ENCODE assay signal across 20 cellular contexts in the genomic region with DNA sequence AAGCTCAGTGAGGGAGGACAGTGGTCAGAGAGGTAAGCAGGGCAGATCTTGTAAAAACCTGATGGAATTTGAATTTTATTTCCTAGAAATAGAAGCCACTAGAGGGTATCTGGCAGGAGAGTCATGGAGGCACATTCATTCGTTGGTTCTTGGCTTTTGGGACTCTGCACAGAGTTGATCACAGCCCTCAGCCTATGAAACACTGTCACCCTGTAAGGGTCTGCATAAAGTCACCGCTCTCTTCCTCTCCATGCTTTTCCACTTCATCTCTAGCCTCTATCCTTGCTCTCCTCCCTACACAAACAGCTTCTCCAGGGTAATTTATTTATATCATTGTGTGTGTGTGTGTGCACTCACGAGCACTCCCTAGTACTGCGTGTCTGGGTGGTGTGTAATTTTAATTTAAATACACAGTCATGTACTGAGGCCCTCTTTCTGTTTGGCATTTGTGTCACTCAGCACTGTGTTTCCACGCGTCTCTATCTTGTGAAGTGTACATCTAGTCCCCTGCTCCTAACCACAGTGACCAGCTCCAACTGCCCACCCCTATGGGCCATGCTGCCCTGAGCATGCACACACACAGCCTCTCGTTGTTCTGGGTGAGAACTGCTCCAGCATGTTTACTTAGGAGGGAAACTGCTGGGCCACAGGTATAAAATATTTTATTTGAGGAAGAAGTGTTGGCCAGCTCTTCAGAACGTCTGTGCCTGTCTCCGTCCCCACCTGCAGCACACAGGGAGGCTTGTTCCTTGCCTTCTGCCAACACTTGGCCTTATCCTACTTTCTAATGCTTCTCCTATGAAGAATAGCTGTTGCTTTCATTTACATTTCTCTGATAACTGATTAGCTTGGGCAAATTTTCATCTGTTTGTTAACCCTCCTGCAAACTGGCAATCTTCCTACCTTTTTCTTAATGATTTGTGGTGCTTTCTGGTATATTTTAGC. TPM values are rescaled to one million over a fixed set of nuclear protein-coding genes. Genes with fewer than 3 reads are reported as not detected.
DNase-seq lines count a peak whose midpoint lies in the region; ATAC-seq, FAIRE-seq and TF ChIP-seq lines count a peak whose summit lies in the region.
"Had no signal": no experiment of that assay in that cellular context is flagged by ENCODE, and none has a peak within 500 bp of the region (broad histone marks: within the 10 kb centered on the region; RNA-seq: fewer than 3 reads in every experiment).

No MANE protein-coding gene starts in this region.

- H3K4me3 ChIP-seq in adipocyte (ENCODE audit: low read length): peak overlapping the region; percentile 88
- peak overlapping the region; percentile 95 for H3K4me3 ChIP-seq in HepG2 (replicated peaks in 1 of 3; ENCODE audit: insufficient read depth in 1 of 3, low read depth in 2 of 3, low read length in 3 of 3)
- H3K4me3 ChIP-seq in tibial artery: no peak overlapping the region
- no peak overlapping the region for H3K4me3 ChIP-seq in mesendoderm (ENCODE audit: low read length)
- H3K4me3 ChIP-seq: A549, adrenal gland, esophagus muscularis mucosa, lower lobe of right lung, psoas muscle, SJSA1, thoracic aorta had no signal

- BruUV-seq in HepG2 (replicated peaks; lab: Mats Ljungman, UMichigan): no TSS peak

- no peak overlapping the region for H2AK5ac ChIP-seq in mesendoderm (ENCODE audit: low read length)

- WGBS in HepG2 (ENCODE audit: low lambda C conversion rate): 28% methylated on average over 9 of the region's 9 CpGs
- no CpG with 5 or more reads among the region's 9 CpGs for WGBS in mesendoderm (ENCODE audit: extremely low coverage, insufficient coverage, low lambda C conversion rate)

- H3K4me1 ChIP-seq in adipocyte (ENCODE audit: control insufficient read depth, insufficient read depth, low read length) (peaks cover 37% of the 10 kb centered on the region), HepG2 (ENCODE audit: insufficient read depth, low read length) (peaks cover 68% of the 10 kb centered on the region), tibial artery (peaks cover 0 to 29% (median 7%) of the 10 kb centered on the region in 4 donors), mesendoderm (ENCODE audit: control insufficient read depth, low read depth, low read length) (peaks cover 19% of the 10 kb centered on the region)

- H3K9me3 ChIP-seq in adipocyte (ENCODE audit: control insufficient read depth, low read length) (no peaks in the 10 kb centered on the region), HepG2 (ENCODE audit: low read length) (no peaks in the 10 kb centered on the region), tibial artery (no peaks in the 10 kb centered on the region)
- H3K9me3 ChIP-seq: A549, adrenal gland, esophagus muscularis mucosa, lower lobe of right lung, psoas muscle, SJSA1, thoracic aorta had no signal

- intact Hi-C loops in HepG2 (cut with micrococcal nuclease; ENCODE audit: unreplicated experiment): loop anchor here (1.0 to 5.0 kb wide), 4 partner anchors 36 to 192 kb away; a partner anchor contains a TSS
- intact Hi-C loops in tibial artery (cut with DNase I; ENCODE audit: low total_unique reads): loop anchor here (5.0 kb wide), 2 partner anchors 163 to 192 kb away; a partner anchor contains a TSS

- in situ Hi-C loops in HepG2 (cut with HindIII; ENCODE audit: extremely low pct_ligation_motif_present, low pct_unique_long_range_greater_than_20kb): loop anchor here (5.0 to 10.0 kb wide), 3 partner anchors 37 to 270 kb away; no protein-coding TSS in a partner anchor

- H3K36me3 ChIP-seq in adipocyte (ENCODE audit: control insufficient read depth, insufficient read depth, low read length, severe bottlenecking) (no peaks in the 10 kb centered on the region), HepG2 (replicated peaks in 1 of 2; ENCODE audit: control insufficient read depth in 1 of 2, insufficient read depth in 2 of 2, low read length in 2 of 2) (peaks cover 10 to 60% of the 10 kb centered on the region in 2 experiments), tibial artery (no peaks in the 10 kb centered on the region), mesendoderm (ENCODE audit: control insufficient read depth, insufficient read depth, low read length) (no peaks in the 10 kb centered on the region)
- H3K36me3 ChIP-seq: adrenal gland, esophagus muscularis mucosa, lower lobe of right lung, thoracic aorta had no signal

- H3K4ac ChIP-seq in mesendoderm (ENCODE audit: low read depth, low read length): no peak overlapping the region

- H3K56ac ChIP-seq in mesendoderm (ENCODE audit: low read length): no peak overlapping the region

- peak overlapping the region; percentile 20 for H3K27ac ChIP-seq in HepG2 (ENCODE audit: extremely low read length, insufficient read depth, low read length)
- H3K27ac ChIP-seq in tibial artery: no peak overlapping the region
- H3K27ac ChIP-seq in mesendoderm (ENCODE audit: low read depth, low read length): no peak overlapping the region
- H3K27ac ChIP-seq in RWPE1: no peak overlapping the region
- H3K27ac ChIP-seq: A549, esophagus muscularis mucosa, lower lobe of right lung, psoas muscle, SJSA1, thoracic aorta had no signal

- no peak overlapping the region for H2BK5ac ChIP-seq in mesendoderm (ENCODE audit: low read length)

- TF ChIP-seq POLR2A in HepG2 (IDR thresholded peaks at IDR 0.05; ENCODE audit: insufficient read depth in 1 of 2, low read depth in 2 of 2, low read length in 2 of 2): peak in 1 of 2 experiments; percentile 70; a peak in 2 of 4 replicates

- no peak overlapping the region for H3K18ac ChIP-seq in mesendoderm (ENCODE audit: low read length)

- H2AFZ ChIP-seq in HepG2 (ENCODE audit: low read length): no peak overlapping the region

- no peak overlapping the region for H3K23ac ChIP-seq in mesendoderm (ENCODE audit: low read length)

- CTCF ChIA-PET in HepG2 (lab: Yijun Ruan, JAX; ENCODE audit: low intra/inter-chr PET ratio, low total read pairs) (interaction anchor here (1.6 kb wide), 1 partner anchor 163 kb away, joined by 3 read pairs; no protein-coding TSS in a partner anchor), RWPE1 (lab: Yijun Ruan, JAX) (no interaction called here)

- no peak overlapping the region for H2BK15ac ChIP-seq in mesendoderm (replicated peaks; ENCODE audit: low read depth)

- FAIRE-seq in HepG2 (lab: Jason Lieb, UNC): peak; percentile 18

- ATAC-seq in HepG2: no peak
- no peak for ATAC-seq in GM18502 (IDR thresholded peaks at IDR 0.05; ENCODE audit: poor library complexity, unreplicated experiment)
- ATAC-seq: A549, lower lobe of right lung, natural killer cell, psoas muscle had no signal

- H4K20me1 ChIP-seq in HepG2 (ENCODE audit: insufficient read depth, low read length): peaks cover 90% of the 10 kb centered on the region

- no peak overlapping the region for H2BK120ac ChIP-seq in mesendoderm (ENCODE audit: low read depth, low read length)

- H3K79me1 ChIP-seq in mesendoderm (ENCODE audit: low read length): no peaks in the 10 kb centered on the region

- peaks cover 97% of the 10 kb centered on the region for H3K79me2 ChIP-seq in HepG2 (ENCODE audit: insufficient read depth, low read length)
- no peaks in the 10 kb centered on the region for H3K79me2 ChIP-seq in mesendoderm (ENCODE audit: control insufficient read depth, insufficient read depth, low read length)

- peak overlapping the region; percentile 78 for H3K4me2 ChIP-seq in HepG2 (ENCODE audit: low read depth, low read length)
- H3K4me2 ChIP-seq in mesendoderm (ENCODE audit: low read length): no peak overlapping the region
- H3K4me2 ChIP-seq: A549 had no signal

- TF ChIP-seq CTCF in HepG2 (CRISPR knock-in tag; IDR thresholded peaks at IDR 0.05): no peak
- TF ChIP-seq CTCF in tibial artery (IDR thresholded peaks at IDR 0.05): no peak
- no peak for TF ChIP-seq CTCF in RWPE1 (conservative IDR thresholded peaks at IDR 0.05; ENCODE audit: low read depth)

- DNase-seq in activated naive CD4-positive, alpha-beta T cell treated with anti-CD3 and anti-CD28 coated beads, Interleukin-2, amount 50 U/mL, for 16 hours: peak; percentile 3
- DNase-seq in activated naive CD4-positive, alpha-beta T cell (lab: John Stamatoyannopoulos, UW): no peak
- DNase-seq in adipocyte (ENCODE audit: low read depth): no peak
- DNase-seq in HepG2 (ENCODE audit: low spot score): no peak
- peak; percentile 8 to 21 for DNase-seq in tibial artery
- DNase-seq in mesendoderm: no peak
- no peak for DNase-seq in RWPE1 (ENCODE audit: low spot score)
- DNase-seq: activated CD4-positive, CD25-positive, alpha-beta regulatory T cell; central memory CD4-positive, alpha-beta T cell; DMS53; Karpas-422; lower lobe of right lung; natural killer cell had no signal

- no peak overlapping the region for H4K8ac ChIP-seq in mesendoderm (ENCODE audit: low read depth, low read length)

- no peak for TF ChIP-seq EP300 in HepG2 (IDR thresholded peaks at IDR 0.05; ENCODE audit: low read depth in 2 of 2, low read length in 2 of 2)
- TF ChIP-seq EP300 in HepG2 (CRISPR knock-in tag; IDR thresholded peaks at IDR 0.05; ENCODE audit: borderline replicate concordance): no peak

- POLR2A ChIA-PET in HepG2 (lab: Yijun Ruan, JAX): interaction anchor here (0.7 to 10.8 kb wide), 8 partner anchors 12 to 208 kb away, joined by 3 to 201 read pairs (median 4); no protein-coding TSS in a partner anchor
- POLR2A ChIA-PET in RWPE1 (lab: Yijun Ruan, JAX; ENCODE audit: low non-redundant PET): no interaction called here

- H3K27me3 ChIP-seq in adipocyte (replicated peaks; ENCODE audit: control insufficient read depth, insufficient read depth, low read length): no peaks in the 10 kb centered on the region
- peaks cover 0 to 3% of the 10 kb centered on the region in 2 experiments; a peak in 1 of 5 replicates for H3K27me3 ChIP-seq in HepG2 (ENCODE audit: control insufficient read depth in 1 of 2, insufficient read depth in 2 of 2, low read length in 2 of 2)
- H3K27me3 ChIP-seq in tibial artery: no peaks in the 10 kb centered on the region
- H3K27me3 ChIP-seq in mesendoderm (ENCODE audit: insufficient read depth, low read length, poor library complexity): no peaks in the 10 kb centered on the region
- H3K27me3 ChIP-seq: adrenal gland, esophagus muscularis mucosa, SJSA1 had no signal

- H3K9ac ChIP-seq in adipocyte (ENCODE audit: low read length) (no peak overlapping the region), HepG2 (ENCODE audit: insufficient read depth, low read depth, low read length) (peak overlapping the region; percentile 99), mesendoderm (ENCODE audit: low read length) (no peak overlapping the region)

- no peak overlapping the region for H4K5ac ChIP-seq in mesendoderm (ENCODE audit: low read length)

- TF ChIP-seq RAD21 in HepG2 (CRISPR knock-in tag; IDR thresholded peaks at IDR 0.05): no peak

RNA-seq across cellular contexts. Expression of a gene that starts 4.5 kb away (rescaled TPM):
- 2.5 and 18.9 TPM in 2 replicates for total RNA-seq in HepG2 (2016; rRNA removed; fragmentation: Illumina TruSeq; extraction: Trizol)
- 0.30 and 0.35 TPM in 2 replicates for total RNA-seq in HepG2 (2016; cell fraction: cytosol; rRNA removed; fragmentation: Illumina TruSeq; extraction: Trizol; ENCODE audit: low read depth)
- total RNA-seq in HepG2 (2016; cell fraction: insoluble cytoplasmic fraction; rRNA removed; fragmentation: Illumina TruSeq; extraction: Trizol): 2.0 and 16.5 TPM in 2 replicates
- 0.90 and 1.1 TPM in 2 replicates for total RNA-seq in HepG2 (2016; cell fraction: membrane; rRNA removed; fragmentation: Illumina TruSeq; extraction: Trizol)
- total RNA-seq in HepG2 (2016; cell fraction: nucleus; rRNA removed; fragmentation: Illumina TruSeq; extraction: Trizol): 66.8 and 83.4 TPM in 2 replicates
- polyA plus RNA-seq in HepG2 (2011; rRNA removed): 1.3 TPM in 2 replicates
- 0.05 TPM in 2 replicates for polyA plus RNA-seq in HepG2 (2011; cell fraction: cytosol; rRNA removed)
- polyA plus RNA-seq in HepG2 (2011; cell fraction: nucleus; rRNA removed): 11.8 and 14.7 TPM in 2 replicates
- polyA plus RNA-seq in HepG2 (2012): 1.9 and 2.0 TPM in 2 replicates
- polyA plus RNA-seq in HepG2 (2016; cell fraction: cytosol; fragmentation: Illumina TruSeq; extraction: Trizol; ENCODE audit: low read depth): 0.01 and 0.02 TPM in 2 replicates
- 0.15 and 0.17 TPM in 2 replicates for polyA plus RNA-seq in HepG2 (2016; cell fraction: insoluble cytoplasmic fraction; fragmentation: Illumina TruSeq; extraction: Trizol; ENCODE audit: low read depth)
- polyA plus RNA-seq in HepG2 (2016; cell fraction: membrane; fragmentation: Illumina TruSeq; extraction: Trizol; ENCODE audit: low read depth): 0.03 and 0.06 TPM in 2 replicates
- 8.4 and 10.5 TPM in 2 replicates for polyA plus RNA-seq in HepG2 (2016; cell fraction: nucleus; fragmentation: Illumina TruSeq; extraction: Trizol; ENCODE audit: insufficient read depth, low read depth)
- polyA minus RNA-seq in HepG2 (2011; rRNA and poly(A)+ RNA removed; ENCODE audit: low replicate concordance): 0.05 and 36.1 TPM in 2 replicates
- polyA minus RNA-seq in HepG2 (2011; cell fraction: cytosol; rRNA and poly(A)+ RNA removed): 0.79 and 0.97 TPM in 2 replicates
- polyA minus RNA-seq in HepG2 (2011; cell fraction: nucleus; rRNA and poly(A)+ RNA removed): 112 and 125 TPM in 2 replicates
- 0.04 TPM for polyA plus RNA-seq in mesendoderm (2013, experiment 1 of 2)
- polyA plus RNA-seq in mesendoderm (2013, experiment 2 of 2): 0.04 TPM

Comparison
In these comparisons a context has a peak if more than half of its experiments do, and no peak if none do; other contexts are left out.
1. DNase-seq: peak in activated naive CD4-positive, alpha-beta T cell treated with anti-CD3 and anti-CD28 coated beads, Interleukin-2, amount 50 U/mL, for 16 hours (single experiment) and tibial artery (2 of 2); none in activated naive CD4-positive, alpha-beta T cell (0 of 4), adipocyte (single experiment), HepG2 (single experiment), mesendoderm (single experiment) and RWPE1 (single experiment).
2. H3K4me3 ChIP-seq: peak in adipocyte (single experiment) and HepG2 (3 of 3); none in tibial artery (0 of 2) and mesendoderm (single experiment).